ENCODE assay signal across 12 cellular contexts in the genomic region with DNA sequence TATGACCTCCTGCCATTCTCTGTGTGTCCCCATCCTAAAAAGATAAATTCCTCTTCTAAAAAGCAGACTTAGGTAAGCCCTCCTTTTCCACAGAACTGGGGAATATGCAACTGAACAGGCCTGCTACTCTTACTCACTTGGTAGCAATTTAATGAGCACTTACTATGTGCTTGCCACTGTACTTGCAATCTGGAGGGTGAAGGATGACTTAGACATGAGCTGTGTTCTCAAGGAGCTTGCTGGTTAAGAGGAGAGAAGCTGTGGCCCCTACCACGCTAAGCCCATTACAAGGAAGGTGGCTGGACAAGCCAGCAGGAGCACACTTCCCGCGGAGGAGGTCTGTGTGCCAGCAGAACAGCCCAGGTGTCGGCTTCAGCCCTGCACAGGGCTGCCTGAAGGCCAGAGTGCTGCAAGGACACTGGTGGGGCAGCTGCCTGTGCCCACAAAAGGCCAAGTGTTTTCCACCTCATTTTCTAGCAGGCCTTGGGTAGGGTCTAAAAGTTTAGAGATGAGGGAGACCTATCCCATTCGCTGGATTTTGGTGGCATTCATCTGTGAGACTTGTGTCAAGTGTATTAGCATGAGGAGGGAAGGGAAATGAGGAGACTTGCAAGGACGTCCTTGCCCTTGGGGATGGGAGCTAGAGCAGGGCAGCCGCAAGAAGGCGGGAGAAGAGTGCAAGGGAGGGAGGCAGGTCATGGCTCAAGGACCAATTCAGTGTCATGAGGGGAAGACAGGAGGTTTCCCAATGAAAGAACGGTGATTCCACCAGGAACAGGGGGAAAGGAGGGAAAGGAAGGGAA. TPM values are rescaled to one million over a fixed set of nuclear protein-coding genes. Genes with fewer than 3 reads are reported as not detected.
DNase-seq lines count a peak whose midpoint lies in the region; ATAC-seq and TF ChIP-seq lines count a peak whose summit lies in the region.
"Had no signal": no experiment of that assay in that cellular context is flagged by ENCODE, and none has a peak within 500 bp of the region (broad histone marks: within the 10 kb centered on the region; RNA-seq: fewer than 3 reads in every experiment).

No MANE protein-coding gene starts in this region.

- no peaks in the 10 kb centered on the region for H3K9me3 ChIP-seq in CD8-positive, alpha-beta memory T cell (ENCODE audit: low read length)
- H3K9me3 ChIP-seq in SJCRH30 (replicated peaks), result no peaks in the 10 kb centered on the region
- no peaks in the 10 kb centered on the region for H3K9me3 ChIP-seq in hepatocyte (ENCODE audit: low read depth)
- H3K9me3 ChIP-seq in sigmoid colon, result no peaks in the 10 kb centered on the region

- no peaks in the 10 kb centered on the region for H3K9me2 ChIP-seq in hepatocyte (replicated peaks; ENCODE audit: insufficient read depth)

- peaks cover 31% of the 10 kb centered on the region for H3K79me2 ChIP-seq in hepatocyte

- no peaks in the 10 kb centered on the region for H3K4me1 Mint-ChIP-seq in CD8-positive, alpha-beta memory T cell

- H3K36me3 ChIP-seq in CD8-positive, alpha-beta memory T cell (ENCODE audit: insufficient read depth, low read length), result no peaks in the 10 kb centered on the region
- H3K36me3 ChIP-seq in SJCRH30, result no peaks in the 10 kb centered on the region
- no peaks in the 10 kb centered on the region for H3K36me3 ChIP-seq in hepatocyte (replicated peaks; ENCODE audit: insufficient read depth, low read depth)
- no peaks in the 10 kb centered on the region for H3K36me3 ChIP-seq in sigmoid colon

- ATAC-seq in GM21423 (IDR thresholded peaks at IDR 0.05; ENCODE audit: unreplicated experiment) (no peak), HG02938 (IDR thresholded peaks at IDR 0.05; ENCODE audit: unreplicated experiment) (no peak)
- ATAC-seq: stimulated activated naive CD8-positive, alpha-beta T cell treated with anti-CD3 and anti-CD28 coated beads, Interleukin-15, amount 100 ng/mL, for 72 hours had no signal

- POLR2A ChIA-PET in CD8-positive, alpha-beta memory T cell (lab: Charles Lee), result no interaction called here

- H3K4me1 ChIP-seq in CD8-positive, alpha-beta memory T cell (ENCODE audit: insufficient read depth, low read length), result no peaks in the 10 kb centered on the region
- peaks cover 24% of the 10 kb centered on the region for H3K4me1 ChIP-seq in SJCRH30
- H3K4me1 ChIP-seq in hepatocyte (ENCODE audit: insufficient read depth), result no peaks in the 10 kb centered on the region
- peaks cover 0 to 76% (median 61%) of the 10 kb centered on the region in 4 donors for H3K4me1 ChIP-seq in sigmoid colon

- H3K4me3 ChIP-seq in CD8-positive, alpha-beta memory T cell (ENCODE audit: low read length), result no peak overlapping the region
- H3K4me3 ChIP-seq in SJCRH30, result no peak overlapping the region
- no peak overlapping the region for H3K4me3 ChIP-seq in hepatocyte
- no peak overlapping the region for H3K4me3 ChIP-seq in sigmoid colon

- no peak overlapping the region for H3K27ac ChIP-seq in CD8-positive, alpha-beta memory T cell (ENCODE audit: low read depth, low read length)
- H3K27ac ChIP-seq in SJCRH30, result peak overlapping the region; percentile 73
- peak overlapping the region; percentile 34 for H3K27ac ChIP-seq in hepatocyte
- H3K27ac ChIP-seq in sigmoid colon, result peak overlapping the region; percentile 78 to 88 (median 84)

- no peaks in the 10 kb centered on the region for H3K36me3 Mint-ChIP-seq in CD8-positive, alpha-beta memory T cell

- H3K9me3 Mint-ChIP-seq in CD8-positive, alpha-beta memory T cell, result peaks cover 0 to 5% (median 2%) of the 10 kb centered on the region in 5 donors

- no peaks in the 10 kb centered on the region for H3K27me3 ChIP-seq in CD8-positive, alpha-beta memory T cell (ENCODE audit: insufficient read depth, low read length, poor library complexity, severe bottlenecking)
- H3K27me3 ChIP-seq in SJCRH30, result no peaks in the 10 kb centered on the region
- H3K27me3 ChIP-seq in hepatocyte, result no peaks in the 10 kb centered on the region
- H3K27me3 ChIP-seq in sigmoid colon, result no peaks in the 10 kb centered on the region

- no peak for TF ChIP-seq POLR2A in sigmoid colon (IDR thresholded peaks at IDR 0.05)

- H3K4me3 Mint-ChIP-seq in CD8-positive, alpha-beta memory T cell, result no peak overlapping the region
- H3K4me3 Mint-ChIP-seq: stimulated activated naive CD8-positive, alpha-beta T cell treated with anti-CD3 and anti-CD28 coated beads, Interleukin-15, amount 100 ng/mL, for 72 hours had no signal

- H2AFZ ChIP-seq in hepatocyte, result no peak overlapping the region

- H3K27ac Mint-ChIP-seq in CD8-positive, alpha-beta memory T cell, result peak overlapping the region in 6 of 8 donors; percentile 25 to 96 (median 63)

- intact Hi-C loops in sigmoid colon (cut with DNase I), result no loop called here

- peaks cover 3% of the 10 kb centered on the region in 2 donors for H3K27me3 Mint-ChIP-seq in CD8-positive, alpha-beta memory T cell

- CTCF ChIA-PET in CD8-positive, alpha-beta memory T cell (lab: Charles Lee), result no interaction called here

- no peaks in the 10 kb centered on the region for H4K20me1 ChIP-seq in hepatocyte (ENCODE audit: insufficient read depth, poor library complexity, severe bottlenecking)

- TF ChIP-seq EP300 in sigmoid colon (IDR thresholded peaks at IDR 0.05), result no peak

- WGBS in hepatocyte (ENCODE audit: low lambda C conversion rate, missing lambda C conversion rate), result 82% methylated on average over 9 of the region's 9 CpGs
- WGBS in sigmoid colon, 2 donors, result 73 to 79% methylated on average over 9 of the region's 9 CpGs

- no peak for DNase-seq in CD8-positive, alpha-beta memory T cell
- DNase-seq in SJCRH30 (peak in 1 of 2 experiments; percentile 24), hepatocyte (ENCODE audit: low spot score) (no peak), sigmoid colon (no peak), NCI-H1417 treated with DMSO at 0.1 percent for 48 hours (lab: John Stamatoyannopoulos, UW) (no peak), HPDE6-E6E7 (ENCODE audit: extremely low spot score) (no peak)
- DNase-seq: NCI-H1694; stimulated activated CD4-positive, alpha-beta T cell treated with anti-CD3 and anti-CD28 coated beads, Interleukin-1b, Interleukin-23, amount 100 ng/mL, for 48 hours; stimulated activated naive CD8-positive, alpha-beta T cell treated with anti-CD3 and anti-CD28 coated beads, Interleukin-15, amount 100 ng/mL, for 72 hours; T-helper 9 cell had no signal

- no peak for TF ChIP-seq CTCF in hepatocyte (IDR thresholded peaks at IDR 0.05; ENCODE audit: poor library complexity)
- no peak for TF ChIP-seq CTCF in sigmoid colon (IDR thresholded peaks at IDR 0.05)

- no peak overlapping the region for H3K4me2 ChIP-seq in hepatocyte

RNA-seq across cellular contexts. Expression of a gene that starts 52.0 kb away (rescaled TPM):
- not detected for total RNA-seq in CD8-positive, alpha-beta memory T cell
- polyA plus RNA-seq in CD8-positive, alpha-beta memory T cell, result not detected
- 269 and 271 TPM in 2 replicates for total RNA-seq in SJCRH30 (2014; rRNA removed; shearing (Covaris generic))
- total RNA-seq in hepatocyte (223 and 269 TPM in 2 replicates), sigmoid colon (100 to 1,000 TPM; 235 to 598 (median 350) TPM)
- polyA plus RNA-seq in hepatocyte (138 and 140 TPM in 2 replicates), sigmoid colon (10 to 100 TPM in 2 of 3 donors, 1 to 10 TPM in 1; 9.2 to 60.5 (median 10.8) TPM)

RNA-seq across cellular contexts. Expression of a gene that starts 52.1 kb away (rescaled TPM):
- not detected for total RNA-seq in CD8-positive, alpha-beta memory T cell
- not detected for polyA plus RNA-seq in CD8-positive, alpha-beta memory T cell
- total RNA-seq in SJCRH30 (2014; rRNA removed; shearing (Covaris generic)), result 251 and 258 TPM in 2 replicates
- total RNA-seq in hepatocyte, result 126 and 171 TPM in 2 replicates
- polyA plus RNA-seq in hepatocyte, result 220 and 221 TPM in 2 replicates
- 1,000 to 10,000 TPM in 1 of 4 donors, 100 to 1,000 TPM in 3; 306 to 1,039 (median 489) TPM for total RNA-seq in sigmoid colon
- 10 to 100 TPM; 24.0 to 83.5 (median 25.2) TPM for polyA plus RNA-seq in sigmoid colon

Comparison
In these comparisons a context has a peak if more than half of its experiments do, and no peak if none do; other contexts are left out.
1. RNA of a gene that starts 52.0 kb away (total RNA-seq): 235 to 598 TPM in sigmoid colon, 269 to 271 TPM in SJCRH30 and 223 to 269 TPM in hepatocyte; not detected in CD8-positive, alpha-beta memory T cell; every median in the first group is over 100 times any median in the second.
2. RNA of a gene that starts 52.1 kb away (total RNA-seq): 306 to 1,039 TPM in sigmoid colon, 251 to 258 TPM in SJCRH30 and 126 to 171 TPM in hepatocyte; not detected in CD8-positive, alpha-beta memory T cell; every median in the first group is over 100 times any median in the second.